Comparison of ENCODE assay signal across 20 cellular contexts in genomic region chr3:101072299-101072698, GRCh38.
DNase-seq lines count a peak whose midpoint lies in the region; ATAC-seq, FAIRE-seq and TF ChIP-seq lines count a peak whose summit lies in the region.
"Had no signal": no experiment of that assay in that cellular context is flagged by ENCODE, and none has a peak within 500 bp of the region (broad histone marks: within the 10 kb centered on the region; RNA-seq: fewer than 3 reads in every experiment).

No MANE protein-coding gene starts in this region.

- no peaks in the 10 kb centered on the region for H3K27me3 Mint-ChIP-seq in astrocyte (ENCODE audit: low read depth, unreplicated experiment)
- H3K27me3 Mint-ChIP-seq in T-cell: peaks cover 6 to 10% of the 10 kb centered on the region in 2 donors

- no peak overlapping the region for H3K4me3 ChIP-seq in astrocyte (ENCODE audit: insufficient read depth, low read depth, low read length)
- H3K4me3 ChIP-seq in pancreas: no peak overlapping the region
- H3K4me3 ChIP-seq: spleen, uterus had no signal

- peak overlapping the region; percentile 2 for H3K4me2 ChIP-seq in astrocyte (ENCODE audit: low read length)

- H3K27ac Mint-ChIP-seq in astrocyte (ENCODE audit: unreplicated experiment) (no peak overlapping the region), T-cell (no peak overlapping the region)
- H3K27ac Mint-ChIP-seq: activated CD4-positive, alpha-beta T cell treated with anti-CD3 and anti-CD28 coated beads for 36 hours; activated naive CD8-positive, alpha-beta T cell; B cell; mesothelial cell of epicardium; T-helper 1 cell treated with Interleukin-12 subunit alpha and Interleukin-12 subunit beta and Interleukin-4 antibody, amounts not matched to agents 30 μg/mL and 1 μg/mL, for 36 hours had no signal

- FAIRE-seq in astrocyte (lab: Jason Lieb, UNC) (no peak), pancreas (lab: Jason Lieb, UNC) (no peak)

- H3K36me3 ChIP-seq in astrocyte (ENCODE audit: insufficient read depth, low read length) (no peaks in the 10 kb centered on the region), pancreas (no peaks in the 10 kb centered on the region)
- H3K36me3 ChIP-seq: spleen, uterus had no signal

- ATAC-seq in pancreas (peak; percentile 46 to 79 (median 58)), T-cell (replicated peaks in 1 of 4) (no peak)
- ATAC-seq: activated CD4-positive, alpha-beta T cell treated with anti-CD3 and anti-CD28 coated beads for 36 hours; stimulated activated naive CD8-positive, alpha-beta T cell treated with anti-CD3 and anti-CD28 coated beads, Interleukin-15, Interleukin-2, amounts not matched to agents 100 U/mL and 50 U/mL, for 24 hours had no signal

- no peak overlapping the region for H3K9ac ChIP-seq in astrocyte (ENCODE audit: low read length)

- POLR2A ChIA-PET in T-cell (lab: Charles Lee): no interaction called here

- H3K79me2 ChIP-seq in astrocyte (ENCODE audit: insufficient read depth, low read length): no peaks in the 10 kb centered on the region

- H3K27me3 ChIP-seq in astrocyte (ENCODE audit: insufficient read depth, low read length) (no peaks in the 10 kb centered on the region), pancreas (no peaks in the 10 kb centered on the region)
- H3K27me3 ChIP-seq: spleen, uterus had no signal

- 35 to 57% methylated on average over 4 of the region's 4 CpGs for WGBS in pancreas, 2 donors

- H4K20me1 ChIP-seq in astrocyte (ENCODE audit: insufficient read depth, low read length): no peaks in the 10 kb centered on the region

- H3K27ac ChIP-seq in astrocyte (ENCODE audit: low read depth, low read length): no peak overlapping the region
- peak overlapping the region in 3 of 4 donors; percentile 20 to 50 (median 50) for H3K27ac ChIP-seq in pancreas
- H3K27ac ChIP-seq: spleen, uterus had no signal

- no peak for TF ChIP-seq CTCF in astrocyte (IDR thresholded peaks at IDR 0.05; ENCODE audit: insufficient read depth, low read depth, low read length)
- TF ChIP-seq CTCF in pancreas (IDR thresholded peaks at IDR 0.05): no peak

- DNase-seq in HCEC 1CT (peak; percentile 46), astrocyte (ENCODE audit: low read depth) (peak; percentile 28), fibroblast of peridontal ligament (ENCODE audit: extremely low read depth) (peak; percentile 17), pancreas (no peak), NCI-H1417 (lab: John Stamatoyannopoulos, UW) (no peak), CD1c-positive myeloid dendritic cell (ENCODE audit: extremely low spot score) (no peak), glomerular visceral epithelial cell (ENCODE audit: extremely low spot score) (no peak), T-cell (no peak)
- DNase-seq: activated CD4-positive, alpha-beta T cell treated with anti-CD3 and anti-CD28 coated beads for 36 hours; activated T-cell treated with anti-CD3 and anti-CD28 coated beads for 4 hours; MM.1S; NCI-H774; nucleus accumbens; spleen; stimulated activated naive CD8-positive, alpha-beta T cell treated with anti-CD3 and anti-CD28 coated beads, Interleukin-15, Interleukin-2, amounts not matched to agents 100 U/mL and 50 U/mL, for 24 hours; uterus had no signal

- intact Hi-C loops in pancreas (cut with DNase I): no loop called here

- CTCF ChIA-PET in T-cell (lab: Charles Lee): interaction anchor here in 1 of 2 donors (0.8 to 1.2 kb wide), 3 partner anchors 8 to 326 kb away, joined by 3 read pairs; no protein-coding TSS in a partner anchor

- H3K9me3 Mint-ChIP-seq in astrocyte (ENCODE audit: unreplicated experiment) (peaks cover 6% of the 10 kb centered on the region), T-cell (peaks cover 0 to 3% (median 0%) of the 10 kb centered on the region in 3 donors)
- H3K9me3 Mint-ChIP-seq: T-helper 1 cell treated with Interleukin-12 subunit alpha and Interleukin-12 subunit beta and Interleukin-4 antibody, amounts not matched to agents 30 μg/mL and 1 μg/mL, for 36 hours had no signal

- no peak overlapping the region for H2AFZ ChIP-seq in astrocyte (ENCODE audit: low read depth, low read length)

- H3K36me3 Mint-ChIP-seq in astrocyte (ENCODE audit: low read depth, unreplicated experiment) (no peaks in the 10 kb centered on the region), T-cell (no peaks in the 10 kb centered on the region)
- H3K36me3 Mint-ChIP-seq: activated naive CD8-positive, alpha-beta T cell; mesothelial cell of epicardium had no signal

- no peaks in the 10 kb centered on the region for H3K9me3 ChIP-seq in astrocyte (ENCODE audit: insufficient read depth, low read depth, low read length)
- no peaks in the 10 kb centered on the region for H3K9me3 ChIP-seq in pancreas
- H3K9me3 ChIP-seq: uterus had no signal

- H3K4me1 Mint-ChIP-seq in astrocyte (ENCODE audit: low read depth, unreplicated experiment) (peaks cover 12% of the 10 kb centered on the region), T-cell (peaks cover 0 to 2% (median 0%) of the 10 kb centered on the region in 3 donors)
- H3K4me1 Mint-ChIP-seq: B cell had no signal

- no peak overlapping the region for H3K4me3 Mint-ChIP-seq in astrocyte (ENCODE audit: unreplicated experiment)
- no peak overlapping the region for H3K4me3 Mint-ChIP-seq in T-cell
- H3K4me3 Mint-ChIP-seq: activated CD4-positive, alpha-beta T cell treated with anti-CD3 and anti-CD28 coated beads for 36 hours; activated naive CD8-positive, alpha-beta T cell; B cell; mesothelial cell of epicardium; T-helper 1 cell treated with Interleukin-12 subunit alpha and Interleukin-12 subunit beta and Interleukin-4 antibody, amounts not matched to agents 30 μg/mL and 1 μg/mL, for 36 hours had no signal

- H3K4me1 ChIP-seq in astrocyte (ENCODE audit: insufficient read depth, low read length) (peaks cover 4% of the 10 kb centered on the region), pancreas (peaks cover 0 to 2% (median 0%) of the 10 kb centered on the region in 3 donors)
- H3K4me1 ChIP-seq: uterus had no signal

Comparison
In these comparisons a context has a peak if more than half of its experiments do, and no peak if none do; other contexts are left out.
1. DNase-seq: peak in HCEC 1CT (single experiment), astrocyte (single experiment) and fibroblast of peridontal ligament (single experiment); none in pancreas (0 of 6), NCI-H1417 (0 of 3), CD1c-positive myeloid dendritic cell (single experiment), glomerular visceral epithelial cell (single experiment) and T-cell (0 of 34).
2. ATAC-seq: peak in pancreas (4 of 4); none in T-cell (0 of 4).